In genomic region chr7:150380463-150380862, GRCh38 we compare ENCODE assay signal across 8 cellular contexts. TPM values are rescaled to one million over a fixed set of nuclear protein-coding genes. Genes with fewer than 3 reads are reported as not detected.
DNase-seq lines count a peak whose midpoint lies in the region; ATAC-seq, FAIRE-seq and TF ChIP-seq lines count a peak whose summit lies in the region.

No MANE protein-coding gene starts in this region.

- TF ChIP-seq RAD21 in HCT116 (IDR thresholded peaks at IDR 0.05; ENCODE audit: low read depth), result no peak

- H3K4me2 ChIP-seq in HCT116 (ENCODE audit: low read length), result peak overlapping the region; percentile 99
- H3K4me2 ChIP-seq in astrocyte (ENCODE audit: low read length), result peak overlapping the region; percentile 90

- H3K9me3 Mint-ChIP-seq in Calu3 (ENCODE audit: low read depth, unreplicated experiment), result no peaks in the 10 kb centered on the region
- no peaks in the 10 kb centered on the region for H3K9me3 Mint-ChIP-seq in astrocyte (ENCODE audit: unreplicated experiment)
- H3K9me3 Mint-ChIP-seq in natural killer cell treated with Interleukin-12 subunit alpha and Interleukin-12 subunit beta and Interleukin-15 and Interleukin-18, amount 100 ng/mL, for 72 hours, result no peaks in the 10 kb centered on the region

- H3K9ac ChIP-seq in HCT116 (ENCODE audit: low read length) (no peak overlapping the region; the same call in 1 of the 2 replicates), astrocyte (ENCODE audit: low read length) (peak overlapping the region; percentile 83)

- peak overlapping the region; percentile 85 for H3K27ac Mint-ChIP-seq in Calu3 (ENCODE audit: unreplicated experiment)
- H3K27ac Mint-ChIP-seq in astrocyte (ENCODE audit: unreplicated experiment), result peak overlapping the region; percentile 70
- peak overlapping the region in 1 of 2 donors; percentile 46 for H3K27ac Mint-ChIP-seq in natural killer cell treated with Interleukin-12 subunit alpha and Interleukin-12 subunit beta and Interleukin-15 and Interleukin-18, amount 100 ng/mL, for 72 hours

- intact Hi-C loops in Calu3 (cut with micrococcal nuclease; ENCODE audit: unreplicated experiment) (no loop called here), HCT116 (cut with micrococcal nuclease) (loop anchor here (1.0 kb wide), 1 partner anchor 25 kb away; a partner anchor contains a TSS)

- CTCF ChIA-PET in Calu3 (lab: Charles Lee) (no interaction called here), HCT116 (lab: Charles Lee) (no interaction called here)

- H3K27ac ChIP-seq in HCT116 (ENCODE audit: low read depth, low read length) (no peak overlapping the region), astrocyte (ENCODE audit: low read depth, low read length) (no peak overlapping the region)

- no TSS peak for BruUV-seq in Calu3 (replicated peaks; lab: Mats Ljungman, UMichigan)
- BruUV-seq in HCT116 (replicated peaks; lab: Mats Ljungman, UMichigan), result no TSS peak

- POLR2A ChIA-PET in HCT116 (lab: Charles Lee), result no interaction called here

- H3K36me3 Mint-ChIP-seq in Calu3 (ENCODE audit: insufficient read depth, unreplicated experiment) (peaks cover 43% of the 10 kb centered on the region), astrocyte (ENCODE audit: low read depth, unreplicated experiment) (no peaks in the 10 kb centered on the region)
- no peaks in the 10 kb centered on the region for H3K36me3 Mint-ChIP-seq in natural killer cell treated with Interleukin-12 subunit alpha and Interleukin-12 subunit beta and Interleukin-15 and Interleukin-18, amount 100 ng/mL, for 72 hours

- H3K79me2 ChIP-seq in HCT116 (ENCODE audit: insufficient read depth, low read length) (no peaks in the 10 kb centered on the region; the same call in 1 of the 2 replicates), astrocyte (ENCODE audit: insufficient read depth, low read length) (peaks cover 46% of the 10 kb centered on the region)

- peaks cover 15 to 24% of the 10 kb centered on the region in 2 experiments for H3K4me1 ChIP-seq in HCT116 (ENCODE audit: control insufficient read depth in 1 of 2, insufficient read depth in 2 of 2, low read length in 2 of 2)
- H3K4me1 ChIP-seq in astrocyte (ENCODE audit: insufficient read depth, low read length), result peaks cover 12% of the 10 kb centered on the region

- no peaks in the 10 kb centered on the region for H3K27me3 Mint-ChIP-seq in Calu3 (ENCODE audit: unreplicated experiment)
- no peaks in the 10 kb centered on the region for H3K27me3 Mint-ChIP-seq in astrocyte (ENCODE audit: low read depth, unreplicated experiment)
- H3K27me3 Mint-ChIP-seq in natural killer cell treated with Interleukin-12 subunit alpha and Interleukin-12 subunit beta and Interleukin-15 and Interleukin-18, amount 100 ng/mL, for 72 hours, result no peaks in the 10 kb centered on the region

- no peaks in the 10 kb centered on the region for H3K9me2 ChIP-seq in HCT116 (ENCODE audit: insufficient read depth)

- TF ChIP-seq CTCF in Calu3 (IDR thresholded peaks at IDR 0.05; ENCODE audit: unreplicated experiment) (no peak), HCT116 (IDR thresholded peaks at IDR 0.05 in 2 of 3, conservative IDR thresholded peaks at IDR 0.05 in 1 of 3; ENCODE audit: borderline replicate concordance in 1 of 3, insufficient read depth in 1 of 3, low read depth in 2 of 3, low read length in 2 of 3) (no peak), astrocyte (IDR thresholded peaks at IDR 0.05; ENCODE audit: insufficient read depth, low read depth, low read length) (no peak)

- H3K36me3 ChIP-seq in HCT116 (ENCODE audit: control insufficient read depth in 1 of 2, insufficient read depth in 2 of 2, low read length in 2 of 2) (no peaks in the 10 kb centered on the region), astrocyte (ENCODE audit: insufficient read depth, low read length) (no peaks in the 10 kb centered on the region)

- H3K9me3 ChIP-seq in HCT116 (ENCODE audit: control insufficient read depth in 1 of 2, insufficient read depth in 1 of 2, low read depth in 1 of 2, low read length in 2 of 2) (no peaks in the 10 kb centered on the region), astrocyte (ENCODE audit: insufficient read depth, low read depth, low read length) (no peaks in the 10 kb centered on the region)

- peak overlapping the region; percentile 66 to 88; a peak in 3 of 4 replicates for H3K4me3 ChIP-seq in HCT116 (replicated peaks in 1 of 2; ENCODE audit: low read depth in 1 of 2, low read length in 2 of 2)
- peak overlapping the region; percentile 76 for H3K4me3 ChIP-seq in astrocyte (ENCODE audit: insufficient read depth, low read depth, low read length)

- no peak for ATAC-seq in HCT116
- no peak for ATAC-seq in natural killer cell treated with Interleukin-12 subunit alpha and Interleukin-12 subunit beta and Interleukin-15 and Interleukin-18, amount 100 ng/mL, for 72 hours
- no peak for ATAC-seq in esophagus mucosa

- FAIRE-seq in astrocyte (lab: Jason Lieb, UNC), result no peak

- TF ChIP-seq POLR2A in HCT116 (IDR thresholded peaks at IDR 0.05; ENCODE audit: borderline replicate concordance, extremely low read depth, insufficient read depth, insufficient read length), result no peak

- H3K4me3 Mint-ChIP-seq in Calu3 (ENCODE audit: low read depth, unreplicated experiment) (peak overlapping the region; percentile 96), astrocyte (ENCODE audit: unreplicated experiment) (peak overlapping the region; percentile 92)
- peak overlapping the region; percentile 94 for H3K4me3 Mint-ChIP-seq in natural killer cell treated with Interleukin-12 subunit alpha and Interleukin-12 subunit beta and Interleukin-15 and Interleukin-18, amount 100 ng/mL, for 72 hours

- H3K27me3 ChIP-seq in HCT116 (ENCODE audit: insufficient read depth, low read length) (no peaks in the 10 kb centered on the region), astrocyte (ENCODE audit: insufficient read depth, low read length) (no peaks in the 10 kb centered on the region)

- H4K20me1 ChIP-seq in HCT116 (ENCODE audit: insufficient read depth) (no peaks in the 10 kb centered on the region), astrocyte (ENCODE audit: insufficient read depth, low read length) (peaks cover 44% of the 10 kb centered on the region)

- H3K4me1 Mint-ChIP-seq in Calu3 (ENCODE audit: low read depth, unreplicated experiment) (peaks cover 40% of the 10 kb centered on the region), astrocyte (ENCODE audit: low read depth, unreplicated experiment) (peaks cover 39% of the 10 kb centered on the region)
- H3K4me1 Mint-ChIP-seq in natural killer cell treated with Interleukin-12 subunit alpha and Interleukin-12 subunit beta and Interleukin-15 and Interleukin-18, amount 100 ng/mL, for 72 hours (ENCODE audit: low read depth in 2 of 2), result peaks cover 25 to 26% of the 10 kb centered on the region in 2 donors

- DNase-seq in Calu3 (no peak), HCT116 (ENCODE audit: low read depth, low spot score) (no peak), astrocyte (ENCODE audit: low read depth) (no peak), HCEC 1CT (no peak), NCI-H1105 treated with DMSO at 0.1 percent for 48 hours (lab: John Stamatoyannopoulos, UW) (no peak), DMS 273 (lab: John Stamatoyannopoulos, UW; ENCODE audit: unreplicated experiment) (no peak)
- DNase-seq in natural killer cell treated with Interleukin-12 subunit alpha and Interleukin-12 subunit beta and Interleukin-15 and Interleukin-18, amount 100 ng/mL, for 72 hours (ENCODE audit: low spot score), result peak; percentile 18

- H2AFZ ChIP-seq in HCT116 (ENCODE audit: low read depth, low read length, poor library complexity, severe bottlenecking) (no peak overlapping the region), astrocyte (ENCODE audit: low read depth, low read length) (no peak overlapping the region)

- RAD21 ChIA-PET in HCT116 (lab: Charles Lee; ENCODE audit: low non-redundant PET in 1 of 2, low total read pairs in 2 of 2, uncharacterized antibody in 2 of 2, unreplicated experiment in 2 of 2), result no interaction called here

TF ChIP-seq in HCT116, 20 proteins besides CTCF, POLR2A, EP300 and RAD21 (continues in another document):
- no peak for TF ChIP-seq POLR2AphosphoS5 (IDR thresholded peaks at IDR 0.05; ENCODE audit: low read depth, low read length)
- TF ChIP-seq EZH2phosphoT487 (IDR thresholded peaks at IDR 0.05; ENCODE audit: borderline replicate concordance), result no peak
- no peak for TF ChIP-seq SRF (IDR thresholded peaks at IDR 0.05; ENCODE audit: low read depth)
- TF ChIP-seq SIN3A (IDR thresholded peaks at IDR 0.05; ENCODE audit: low read depth), result no peak
- TF ChIP-seq JUND (IDR thresholded peaks at IDR 0.05), result no peak
- TF ChIP-seq MAX (IDR thresholded peaks at IDR 0.05), result no peak

RNA-seq across cellular contexts. Expression of gene ZNF775, which starts 1.3 kb away (rescaled TPM):
- 5.3 and 5.8 TPM in 2 replicates for total RNA-seq in Calu3 (2022)
- total RNA-seq in HCT116 (2021; ENCODE audit: unreplicated experiment), result 4.5 TPM
- polyA plus RNA-seq in HCT116 (2012), result 2.6 and 3.0 TPM in 2 replicates
- 6.4 and 6.5 TPM in 2 replicates for total RNA-seq in astrocyte
- 1 to 10 TPM; 4.0 to 5.1 TPM for total RNA-seq in natural killer cell treated with Interleukin-12 subunit alpha and Interleukin-12 subunit beta and Interleukin-15 and Interleukin-18, amount 100 ng/mL, for 72 hours
- total RNA-seq in esophagus mucosa, result 1.3 TPM

RNA-seq across cellular contexts. Expression of gene REPIN1, which starts 11.8 kb away (rescaled TPM):
- total RNA-seq in Calu3 (2022) (185 and 189 TPM in 2 replicates), HCT116 (2021; ENCODE audit: unreplicated experiment) (106 TPM), astrocyte (80.1 and 95.3 TPM in 2 replicates), esophagus mucosa (44.9 TPM)
- 75.0 and 81.3 TPM in 2 replicates for polyA plus RNA-seq in HCT116 (2012)
- total RNA-seq in natural killer cell treated with Interleukin-12 subunit alpha and Interleukin-12 subunit beta and Interleukin-15 and Interleukin-18, amount 100 ng/mL, for 72 hours, result 10 to 100 TPM; 53.9 to 84.2 TPM

RNA-seq across cellular contexts. Expression of gene RARRES2, which starts 39.0 kb away (rescaled TPM):
- total RNA-seq in Calu3 (2022), result 9.1 and 13.0 TPM in 2 replicates
- 2.1 TPM for total RNA-seq in HCT116 (2021; ENCODE audit: unreplicated experiment)
- 0.22 and 0.25 TPM in 2 replicates for polyA plus RNA-seq in HCT116 (2012)
- 19.4 and 21.7 TPM in 2 replicates for total RNA-seq in astrocyte
- not detected for total RNA-seq in natural killer cell treated with Interleukin-12 subunit alpha and Interleukin-12 subunit beta and Interleukin-15 and Interleukin-18, amount 100 ng/mL, for 72 hours
- 7.5 TPM for total RNA-seq in esophagus mucosa

RNA-seq across cellular contexts. Expression of gene ACTR3C, which starts 57.1 kb away (rescaled TPM):
- total RNA-seq in Calu3 (2022) (22.8 and 26.0 TPM in 2 replicates), HCT116 (2021; ENCODE audit: unreplicated experiment) (2.0 TPM), astrocyte (0.25 TPM in 1 of 2 replicates, not detected in the other), esophagus mucosa (6.1 TPM)
- polyA plus RNA-seq in HCT116 (2012), result 0.94 and 1.2 TPM in 2 replicates
- 10 to 100 TPM in 1 of 2 donors, 1 to 10 TPM in 1; 2.9 to 12.6 TPM for total RNA-seq in natural killer cell treated with Interleukin-12 subunit alpha and Interleukin-12 subunit beta and Interleukin-15 and Interleukin-18, amount 100 ng/mL, for 72 hours

RNA-seq across cellular contexts. Expression of gene LRRC61, which starts 57.3 kb away (rescaled TPM):
- total RNA-seq in Calu3 (2022) (14.6 and 22.5 TPM in 2 replicates), HCT116 (2021; ENCODE audit: unreplicated experiment) (12.0 TPM), astrocyte (0.24 and 0.45 TPM in 2 replicates), esophagus mucosa (9.6 TPM)
- polyA plus RNA-seq in HCT116 (2012), result 13.4 and 14.7 TPM in 2 replicates
- total RNA-seq in natural killer cell treated with Interleukin-12 subunit alpha and Interleukin-12 subunit beta and Interleukin-15 and Interleukin-18, amount 100 ng/mL, for 72 hours, result 10 to 100 TPM; 16.1 to 27.1 TPM
